ENCODE assay signal across 12 cellular contexts in the genomic region with DNA sequence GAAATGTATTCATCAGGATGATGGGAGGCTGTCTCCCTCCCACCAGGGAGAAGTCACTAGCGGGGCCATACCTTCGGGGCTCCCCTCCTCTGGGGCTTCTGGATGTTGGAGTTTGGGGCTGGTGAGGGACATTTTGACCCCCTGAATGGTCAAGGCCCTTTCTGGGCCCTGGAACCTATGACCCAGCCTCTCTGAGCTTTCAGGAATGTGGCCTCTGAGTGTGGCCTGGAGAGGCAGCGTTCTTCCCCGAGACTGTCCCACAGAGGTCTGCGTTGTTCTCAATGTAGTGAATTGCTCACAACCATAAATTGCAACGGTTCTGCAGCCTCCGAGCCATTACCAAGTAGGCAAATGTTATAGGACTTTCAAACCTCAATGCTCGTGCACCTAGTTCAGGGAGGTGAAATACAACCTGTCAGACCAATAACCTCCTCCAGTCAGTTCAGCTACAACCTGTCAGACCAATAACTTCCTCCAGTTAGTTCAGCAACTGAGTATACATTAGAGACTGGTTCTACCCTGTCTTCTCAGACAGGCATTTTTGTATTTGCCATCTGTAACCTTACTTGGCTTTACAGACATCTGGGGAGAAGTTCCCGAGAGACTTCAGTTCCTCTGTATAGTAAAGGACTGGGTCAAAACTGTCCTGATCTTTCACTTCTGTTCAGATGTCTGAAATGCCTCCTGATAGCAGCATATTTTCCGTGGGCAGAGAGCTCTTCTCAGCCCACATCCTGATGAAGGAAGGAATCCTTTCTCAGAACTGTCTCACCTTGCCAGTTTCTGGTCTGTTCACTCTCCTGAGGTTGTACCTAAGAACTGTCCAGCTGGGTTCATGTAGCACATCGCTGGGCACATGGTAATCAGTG. TPM values are rescaled to one million over a fixed set of nuclear protein-coding genes. Genes with fewer than 3 reads are reported as not detected.
DNase-seq lines count a peak whose midpoint lies in the region; ATAC-seq and TF ChIP-seq lines count a peak whose summit lies in the region.
"Had no signal": no experiment of that assay in that cellular context is flagged by ENCODE, and none has a peak within 500 bp of the region (broad histone marks: within the 10 kb centered on the region; RNA-seq: fewer than 3 reads in every experiment).

No MANE protein-coding gene starts in this region.

- CTCF ChIA-PET in activated CD4-positive, alpha-beta memory T cell treated with anti-CD3 and anti-CD28 coated beads for 36 hours (lab: Charles Lee), result interaction anchor here (1.1 kb wide), 1 partner anchor 91 kb away, joined by 3 read pairs; no protein-coding TSS in a partner anchor

- H3K27ac Mint-ChIP-seq in activated CD4-positive, alpha-beta memory T cell treated with anti-CD3 and anti-CD28 coated beads for 36 hours, result peak overlapping the region; percentile 59
- peak overlapping the region; percentile 79 for H3K27ac Mint-ChIP-seq in stimulated activated naive CD8-positive, alpha-beta T cell treated with anti-CD3 and anti-CD28 coated beads, Interleukin-15, Interleukin-2, amounts not matched to agents 100 ng/mL and 50 ng/mL, for 24 hours
- H3K27ac Mint-ChIP-seq in effector memory CD8-positive, alpha-beta T cell, result peak overlapping the region in 1 of 2 donors; percentile 71

- peak; percentile 25 for DNase-seq in activated CD4-positive, alpha-beta memory T cell treated with anti-CD3 and anti-CD28 coated beads for 36 hours
- DNase-seq in right atrium auricular region (ENCODE audit: low spot score), result no peak
- no peak for DNase-seq in effector memory CD8-positive, alpha-beta T cell
- DNase-seq in cortex of kidney (lab: John Stamatoyannopoulos, UW), result no peak
- DNase-seq in NCI-H2171 treated with DMSO at 0.1 percent for 48 hours (lab: John Stamatoyannopoulos, UW), result no peak
- DNase-seq: activated CD4-positive, alpha-beta T cell treated with anti-CD3 and anti-CD28 coated beads, Interleukin-2, amount 50 U/mL, for 4 hours; naive thymus-derived CD8-positive, alpha-beta T cell; NCI-H2081 treated with DMSO at 0.1 percent for 48 hours; stimulated activated CD4-positive, alpha-beta T cell treated with anti-CD3 and anti-CD28 coated beads, Interleukin-2, amount 100 ng/mL, for 24 hours had no signal

- POLR2A ChIA-PET in activated CD4-positive, alpha-beta memory T cell treated with anti-CD3 and anti-CD28 coated beads for 36 hours (lab: Charles Lee), result interaction anchor here (1.0 kb wide), 1 partner anchor 45 kb away, joined by 3 read pairs; no protein-coding TSS in a partner anchor

- ATAC-seq in GM19463 (IDR thresholded peaks at IDR 0.05; ENCODE audit: unreplicated experiment), result peak; percentile 39
- no peak for ATAC-seq in effector memory CD8-positive, alpha-beta T cell (replicated peaks)

- peaks cover 78% of the 10 kb centered on the region for H3K4me1 Mint-ChIP-seq in activated CD4-positive, alpha-beta memory T cell treated with anti-CD3 and anti-CD28 coated beads for 36 hours (ENCODE audit: low read depth)
- H3K4me1 Mint-ChIP-seq in stimulated activated naive CD8-positive, alpha-beta T cell treated with anti-CD3 and anti-CD28 coated beads, Interleukin-15, Interleukin-2, amounts not matched to agents 100 ng/mL and 50 ng/mL, for 24 hours (ENCODE audit: low read depth), result peaks cover 73% of the 10 kb centered on the region
- H3K4me1 Mint-ChIP-seq in effector memory CD8-positive, alpha-beta T cell (ENCODE audit: low read depth in 2 of 2), result peaks cover 31 to 37% of the 10 kb centered on the region in 2 donors

- peak overlapping the region; percentile 44 to 69 for H3K27ac ChIP-seq in right atrium auricular region
- H3K27ac ChIP-seq: SJSA1 had no signal

- H3K27me3 Mint-ChIP-seq in activated CD4-positive, alpha-beta memory T cell treated with anti-CD3 and anti-CD28 coated beads for 36 hours, result no peaks in the 10 kb centered on the region
- no peaks in the 10 kb centered on the region for H3K27me3 Mint-ChIP-seq in stimulated activated naive CD8-positive, alpha-beta T cell treated with anti-CD3 and anti-CD28 coated beads, Interleukin-15, Interleukin-2, amounts not matched to agents 100 ng/mL and 50 ng/mL, for 24 hours
- no peaks in the 10 kb centered on the region for H3K27me3 Mint-ChIP-seq in effector memory CD8-positive, alpha-beta T cell
- H3K27me3 Mint-ChIP-seq: naive thymus-derived CD8-positive, alpha-beta T cell had no signal

- H3K9me3 ChIP-seq in right atrium auricular region, result no peaks in the 10 kb centered on the region
- H3K9me3 ChIP-seq: SJSA1 had no signal

- peaks cover 17% of the 10 kb centered on the region for H3K36me3 Mint-ChIP-seq in activated CD4-positive, alpha-beta memory T cell treated with anti-CD3 and anti-CD28 coated beads for 36 hours
- peaks cover 19% of the 10 kb centered on the region for H3K36me3 Mint-ChIP-seq in stimulated activated naive CD8-positive, alpha-beta T cell treated with anti-CD3 and anti-CD28 coated beads, Interleukin-15, Interleukin-2, amounts not matched to agents 100 ng/mL and 50 ng/mL, for 24 hours (ENCODE audit: low read depth)
- no peaks in the 10 kb centered on the region for H3K36me3 Mint-ChIP-seq in effector memory CD8-positive, alpha-beta T cell (ENCODE audit: insufficient read depth)

- no peak overlapping the region for H3K4me3 ChIP-seq in right atrium auricular region
- H3K4me3 ChIP-seq: SJSA1 had no signal

- no peaks in the 10 kb centered on the region for H3K36me3 ChIP-seq in right atrium auricular region

- no peak overlapping the region for H3K4me3 Mint-ChIP-seq in activated CD4-positive, alpha-beta memory T cell treated with anti-CD3 and anti-CD28 coated beads for 36 hours
- peak overlapping the region; percentile 24 for H3K4me3 Mint-ChIP-seq in stimulated activated naive CD8-positive, alpha-beta T cell treated with anti-CD3 and anti-CD28 coated beads, Interleukin-15, Interleukin-2, amounts not matched to agents 100 ng/mL and 50 ng/mL, for 24 hours
- H3K4me3 Mint-ChIP-seq in effector memory CD8-positive, alpha-beta T cell, result no peak overlapping the region

- peaks cover 0 to 73% of the 10 kb centered on the region in 2 donors for H3K4me1 ChIP-seq in right atrium auricular region

- H3K9me3 Mint-ChIP-seq in activated CD4-positive, alpha-beta memory T cell treated with anti-CD3 and anti-CD28 coated beads for 36 hours, result peaks cover 2% of the 10 kb centered on the region
- H3K9me3 Mint-ChIP-seq in stimulated activated naive CD8-positive, alpha-beta T cell treated with anti-CD3 and anti-CD28 coated beads, Interleukin-15, Interleukin-2, amounts not matched to agents 100 ng/mL and 50 ng/mL, for 24 hours, result no peaks in the 10 kb centered on the region
- H3K9me3 Mint-ChIP-seq in effector memory CD8-positive, alpha-beta T cell, result no peaks in the 10 kb centered on the region

- H3K27me3 ChIP-seq in right atrium auricular region, result no peaks in the 10 kb centered on the region
- H3K27me3 ChIP-seq: SJSA1 had no signal

- intact Hi-C loops in activated CD4-positive, alpha-beta memory T cell treated with anti-CD3 and anti-CD28 coated beads for 36 hours (cut with micrococcal nuclease), result loop anchor here (2.0 kb wide), 1 partner anchor 16 kb away; no protein-coding TSS in a partner anchor

- TF ChIP-seq CTCF in right atrium auricular region (IDR thresholded peaks at IDR 0.05), result no peak

RNA-seq across cellular contexts. Expression of a gene that starts 34.1 kb away (rescaled TPM):
- total RNA-seq in activated CD4-positive, alpha-beta memory T cell treated with anti-CD3 and anti-CD28 coated beads for 36 hours, result 100 to 1,000 TPM; 213 to 220 TPM
- total RNA-seq in right atrium auricular region, result 10 to 100 TPM; 77.6 to 84.5 TPM
